In genomic region chr2:54752439-54752838, GRCh38 we compare ENCODE assay signal across 28 cellular contexts.
"Had no signal": no experiment of that assay in that cellular context is flagged by ENCODE, and none has a peak within 500 bp of the region (broad histone marks: within the 10 kb centered on the region; RNA-seq: fewer than 3 reads in every experiment).

No MANE protein-coding gene starts in this region.

- H3K36me3 ChIP-seq: colonic mucosa, esophagus muscularis mucosa, esophagus squamous epithelium, gastrocnemius medialis, gastroesophageal sphincter, heart left ventricle, heart right ventricle had no signal

- H3K4me3 ChIP-seq: colonic mucosa, coronary artery, dorsolateral prefrontal cortex, esophagus muscularis mucosa, esophagus squamous epithelium, gastrocnemius medialis, gastroesophageal sphincter, heart left ventricle, heart right ventricle, hepatocyte had no signal

- H3K27me3 Mint-ChIP-seq: dendritic cell treated with granulocyte-macrophage colony-stimulating factor and Interleukin-4, amounts not matched to agents 40 ng/mL and 50 ng/mL, for 4 days had no signal

- H3K27me3 ChIP-seq: colonic mucosa, dorsolateral prefrontal cortex, esophagus muscularis mucosa, esophagus squamous epithelium, foreskin keratinocyte, gastrocnemius medialis, gastroesophageal sphincter, heart left ventricle, heart right ventricle, hepatocyte had no signal

- H3K79me2 ChIP-seq: hepatocyte had no signal

- H3K9me3 Mint-ChIP-seq: dendritic cell treated with granulocyte-macrophage colony-stimulating factor and Interleukin-4, amounts not matched to agents 40 ng/mL and 50 ng/mL, for 4 days; effector memory CD8-positive, alpha-beta T cell; endodermal cell had no signal

- DNase-seq: colonic mucosa; cortex of kidney; dermis blood vessel endothelial cell; dorsolateral prefrontal cortex; effector CD4-positive, alpha-beta T cell; effector CD8-positive, alpha-beta T cell; effector memory CD4-positive, alpha-beta T cell; effector memory CD8-positive, alpha-beta T cell; endodermal cell; erythroblast; esophagus squamous epithelium; foreskin fibroblast; foreskin keratinocyte; foreskin melanocyte; gastrocnemius medialis; glutamatergic neuron; head of caudate nucleus; heart left ventricle; heart right ventricle had no signal

- H3K4me1 Mint-ChIP-seq: endodermal cell had no signal

- H3K27ac ChIP-seq: colonic mucosa, coronary artery, dorsolateral prefrontal cortex, epithelial cell of prostate, esophagus muscularis mucosa, esophagus squamous epithelium, foreskin keratinocyte, gastrocnemius medialis, gastroesophageal sphincter, heart left ventricle, heart right ventricle, hepatocyte had no signal

- H3K27ac Mint-ChIP-seq: dendritic cell treated with granulocyte-macrophage colony-stimulating factor and Interleukin-4, amounts not matched to agents 40 ng/mL and 50 ng/mL, for 4 days; effector memory CD8-positive, alpha-beta T cell; endodermal cell had no signal

- FAIRE-seq: endometrium, endothelial cell of umbilical vein had no signal

- H3K9me3 ChIP-seq: colonic mucosa, esophagus muscularis mucosa, esophagus squamous epithelium, gastrocnemius medialis, gastroesophageal sphincter had no signal

- H2AFZ ChIP-seq: hepatocyte had no signal

- H3K4me2 ChIP-seq: hepatocyte had no signal

- H3K4me1 ChIP-seq: colonic mucosa, esophagus muscularis mucosa, gastrocnemius medialis, gastroesophageal sphincter, heart left ventricle, heart right ventricle had no signal

- ATAC-seq: effector memory CD8-positive, alpha-beta T cell; esophagus mucosa; foreskin keratinocyte; gastrocnemius medialis; gastroesophageal sphincter; heart left ventricle; heart right ventricle had no signal

- H3K4me3 Mint-ChIP-seq: dendritic cell treated with granulocyte-macrophage colony-stimulating factor and Interleukin-4, amounts not matched to agents 40 ng/mL and 50 ng/mL, for 4 days; effector memory CD8-positive, alpha-beta T cell; endodermal cell had no signal
